In genomic region chr2:74454654-74455511, GRCh38 we compare ENCODE assay signal across 8 cellular contexts. TPM values are rescaled to one million over a fixed set of nuclear protein-coding genes. Genes with fewer than 3 reads are reported as not detected.
DNase-seq lines count a peak whose midpoint lies in the region; ATAC-seq and TF ChIP-seq lines count a peak whose summit lies in the region.

Gene INO80B, plus strand, starts transcription at chr2:74455087. Its CDS starts 30 bp downstream, at chr2:74455117.

- peaks cover 51% of the 10 kb centered on the region for H3K4me1 ChIP-seq in BLaER1
- peaks cover 19 to 37% of the 10 kb centered on the region in 2 donors for H3K4me1 ChIP-seq in left lung

- H3K27me3 ChIP-seq in BLaER1 (no peaks in the 10 kb centered on the region), left lung (no peaks in the 10 kb centered on the region)

- ATAC-seq in GM19372 (IDR thresholded peaks at IDR 0.05; ENCODE audit: low read depth, unreplicated experiment): peak; percentile 37
- ATAC-seq in HG03558 (IDR thresholded peaks at IDR 0.05; ENCODE audit: extremely low read depth, unreplicated experiment): peak; percentile 43
- peak; percentile 71 for ATAC-seq in left lung

- H3K27ac ChIP-seq in BLaER1 (peak within 1 kb of the TSS; percentile 53), left lung (peak within 1 kb of the TSS; percentile 53 to 82)

- no peaks in the 10 kb centered on the region for H3K9me3 ChIP-seq in BLaER1
- no peaks in the 10 kb centered on the region for H3K9me3 ChIP-seq in left lung

- H3K4me2 ChIP-seq in BLaER1: peak within 1 kb of the TSS; percentile 99

- peak within 1 kb of the TSS; percentile 83 for H3K9ac ChIP-seq in BLaER1

- intact Hi-C loops in left lung (cut with DNase I): no loop called here

- TF ChIP-seq CTCF in left lung (IDR thresholded peaks at IDR 0.05): no peak

- H3K4me3 ChIP-seq in BLaER1: peak within 1 kb of the TSS; percentile 83
- peak within 1 kb of the TSS; percentile 63 to 77 for H3K4me3 ChIP-seq in left lung

- H3K36me3 ChIP-seq in BLaER1 (no peaks in the 10 kb centered on the region), left lung (no peaks in the 10 kb centered on the region)

- DNase-seq in NCI-H748 treated with DMSO at 0.1 percent for 48 hours (lab: John Stamatoyannopoulos, UW) (peak; percentile 85), dedifferentiated amniotic fluid mesenchymal stem cell (ENCODE audit: extremely low spot score) (peak; percentile 99), left lung (peak; percentile 94 to 95)
- DNase-seq in activated CD4-positive, alpha-beta T cell treated with anti-CD3 and anti-CD28 coated beads, Interleukin-2, amount 50 U/mL, for 24 hours (ENCODE audit: low read depth in 1 of 2, low spot score in 1 of 2): peak; percentile 96 to 98
- peak; percentile 96 to 98 for DNase-seq in stimulated activated CD4-positive, alpha-beta T cell treated with anti-CD3 and anti-CD28 coated beads, Interleukin-2, amount 100 ng/mL, for 48 hours

- no peaks in the 10 kb centered on the region for H4K20me1 ChIP-seq in BLaER1

RNA-seq across cellular contexts. Expression of gene INO80B, which starts in this region (rescaled TPM):
- total RNA-seq in left lung: 10 to 100 TPM; 23.8 to 27.1 TPM

Comparison
In these comparisons a context has a peak if more than half of its experiments do, and no peak if none do; other contexts are left out.
1. Peak in every context shown above with its lines: DNase-seq, ATAC-seq, H3K4me3 ChIP-seq and H3K27ac ChIP-seq.